26 cellular contexts compared by ENCODE assay signal in the genomic region with DNA sequence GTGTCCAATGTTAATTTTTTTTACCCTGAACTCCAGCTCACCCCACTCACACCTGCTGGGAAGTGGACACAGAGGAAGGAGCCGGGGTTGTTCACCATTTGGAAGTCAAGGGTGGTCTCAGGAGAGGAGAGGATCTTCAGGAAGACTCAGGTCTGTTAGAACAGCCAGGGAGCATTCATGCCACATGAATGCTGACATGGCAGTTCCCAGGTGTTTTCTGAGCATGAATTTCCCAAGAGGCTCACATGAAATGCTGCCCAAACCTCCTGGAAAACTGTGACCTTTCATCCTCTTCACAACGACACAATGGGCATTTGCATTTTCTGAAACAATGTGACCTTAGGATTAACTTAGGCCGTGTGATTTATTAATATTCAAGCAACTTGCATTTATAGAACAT.
"Had no signal": no experiment of that assay in that cellular context is flagged by ENCODE, and none has a peak within 500 bp of the region (broad histone marks: within the 10 kb centered on the region; RNA-seq: fewer than 3 reads in every experiment).

No MANE protein-coding gene starts in this region.

- ATAC-seq: stimulated activated effector memory CD8-positive, alpha-beta T cell treated with anti-CD3 and anti-CD28 coated beads, Interleukin-12 subunit alpha, Interleukin-12 subunit beta, amount 100 ng/mL, for 72 hours; stimulated activated memory B cell treated with anti-CD40 and anti-IgM and Interleukin-4, amounts not matched to agents 10 μg/mL and 1 μg/mL and 100 μg/mL, for 72 hours; stimulated activated naive B cell treated with anti-CD40 and anti-IgM and Interleukin-4, amounts not matched to agents 10 μg/mL and 1 μg/mL and 100 μg/mL, for 72 hours; stimulated activated naive CD8-positive, alpha-beta T cell treated with anti-CD3 and anti-CD28 coated beads, Interleukin-15, amount 100 ng/mL, for 72 hours; upper lobe of right lung had no signal

- H3K4me3 ChIP-seq: stomach, suprapubic skin, testis, thoracic aorta, thyroid gland, tibial nerve, transverse colon, upper lobe of left lung, upper lobe of right lung, uterus, vagina had no signal

- H3K4me1 ChIP-seq: stomach, suprapubic skin, testis, thyroid gland, tibial nerve, transverse colon, upper lobe of left lung, upper lobe of right lung, uterus, vagina had no signal

- H3K9me3 ChIP-seq: testis, thoracic aorta, thyroid gland, upper lobe of right lung, uterus, vagina had no signal

- FAIRE-seq: urothelium cell line had no signal

- DNase-seq: stimulated activated CD4-positive, alpha-beta T cell treated with anti-CD3 and anti-CD28 coated beads, Interleukin-2, amount 100 ng/mL, for 24 hours; stimulated activated CD4-positive, alpha-beta T cell treated with anti-CD3 and anti-CD28 coated beads, Interleukin-2, amount 100 ng/mL, for 48 hours; stimulated activated CD4-positive, alpha-beta T cell treated with anti-CD3 and anti-CD28 coated beads, Interleukin-4, amount 100 ng/mL, for 1 hour; stimulated activated CD4-positive, alpha-beta T cell treated with anti-CD3 and anti-CD28 coated beads, Interleukin-4, amount 100 ng/mL, for 24 hours; stimulated activated CD4-positive, alpha-beta T cell treated with anti-CD3 and anti-CD28 coated beads, Interleukin-4, amount 100 ng/mL, for 4 hours; stimulated activated CD8-positive, alpha-beta memory T cell treated with anti-CD3 and anti-CD28 coated beads, Interleukin-4, amount 100 ng/mL, for 48 hours; stimulated activated naive B cell treated with anti-CD40 and anti-IgM and Interleukin-4, amounts not matched to agents 10 μg/mL and 1 μg/mL and 100 μg/mL, for 72 hours; stimulated activated naive CD4-positive, alpha-beta T cell; stimulated activated naive CD4-positive, alpha-beta T cell treated with Interleukin-2 at 50 U/mL for 16 hours; stimulated activated naive CD8-positive, alpha-beta T cell treated with anti-CD3 and anti-CD28 coated beads, Interleukin-15, amount 100 ng/mL, for 72 hours; stomach; substantia nigra; testis; thyroid gland; transverse colon; trophoblast cell; upper lobe of left lung; upper lobe of right lung; uterus had no signal

- H3K27me3 ChIP-seq: stomach, suprapubic skin, testis, thyroid gland, tibial nerve, transverse colon, upper lobe of left lung, upper lobe of right lung, uterus, vagina had no signal

- H3K36me3 ChIP-seq: stomach, suprapubic skin, thoracic aorta, thyroid gland, tibial nerve, transverse colon, upper lobe of left lung, upper lobe of right lung, uterus, vagina had no signal

- H3K27ac ChIP-seq: stomach, suprapubic skin, testis, thoracic aorta, thyroid gland, tibial nerve, transverse colon, upper lobe of left lung, upper lobe of right lung, uterus, vagina had no signal
